Comparison of ENCODE assay signal across 17 cellular contexts in the genomic region with DNA sequence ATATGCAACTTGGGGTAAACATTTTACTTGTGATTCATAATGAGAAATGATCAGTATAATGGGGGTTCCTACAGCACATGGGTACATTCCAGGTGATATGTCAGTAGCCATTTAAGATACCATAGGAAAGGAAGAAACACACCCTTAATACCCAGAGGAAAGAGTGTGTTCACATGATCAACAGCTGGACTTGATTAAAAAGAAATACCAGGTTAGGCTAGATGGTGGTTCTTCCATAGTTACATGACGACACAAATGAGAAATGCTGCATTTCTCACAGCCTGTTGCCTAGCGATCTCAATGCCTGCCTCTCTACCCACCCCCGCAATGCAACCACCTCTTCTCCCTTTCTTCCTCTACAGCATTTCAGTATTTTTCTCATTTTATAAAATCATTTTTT.
DNase-seq lines count a peak whose midpoint lies in the region; ATAC-seq and TF ChIP-seq lines count a peak whose summit lies in the region.
"Had no signal": no experiment of that assay in that cellular context is flagged by ENCODE, and none has a peak within 500 bp of the region (broad histone marks: within the 10 kb centered on the region; RNA-seq: fewer than 3 reads in every experiment).

No MANE protein-coding gene starts in this region.

- H3K23ac ChIP-seq in IMR-90 (ENCODE audit: low read depth, low read length), result no peak overlapping the region

- intact Hi-C loops in IMR-90 (cut with micrococcal nuclease), result no loop called here
- intact Hi-C loops in esophagus squamous epithelium (cut with DNase I), result no loop called here

- H2BK15ac ChIP-seq in IMR-90 (ENCODE audit: low read depth, low read length), result no peak overlapping the region

- H4K8ac ChIP-seq in IMR-90 (ENCODE audit: low read depth in 2 of 2, low read length in 2 of 2), result no peak overlapping the region

- H3K56ac ChIP-seq in IMR-90 (ENCODE audit: extremely low read depth, insufficient read depth, low read length), result no peak overlapping the region

- POLR2A ChIA-PET in IMR-90 (lab: Charles Lee; ENCODE audit: unreplicated experiment), result no interaction called here

- no peak overlapping the region for H4K5ac ChIP-seq in IMR-90 (ENCODE audit: low read depth, low read length)

- in situ Hi-C loops in IMR-90 (cut with MboI; ENCODE audit: low sequenced_read_pairs), result loop anchor here (10.0 kb wide), 1 partner anchor 698 kb away; no protein-coding TSS in a partner anchor

- no peak overlapping the region for H2AK5ac ChIP-seq in IMR-90 (ENCODE audit: low read depth, low read length)

- CTCF ChIA-PET in IMR-90 (lab: Yijun Ruan, JAX), result interaction anchor here (0.6 to 1.0 kb wide), 2 partner anchors 11 to 65 kb away, joined by 3 to 6 read pairs; no protein-coding TSS in a partner anchor

- WGBS in IMR-90 (ENCODE audit: extremely low coverage in 2 of 2, insufficient read length in 1 of 2), 2 experiments, result 60% methylated on average over 1 of the region's 3 CpGs; no CpG with 5 or more reads in 1 of the 2 experiments
- 81 to 85% methylated on average over 3 of the region's 3 CpGs for WGBS in esophagus squamous epithelium, 2 donors

- H3K27ac ChIP-seq in IMR-90 (ENCODE audit: insufficient read depth, low read length), result no peak overlapping the region
- H3K27ac ChIP-seq in substantia nigra (ENCODE audit: low read depth, low read length, poor library complexity, severe bottlenecking), result no peak overlapping the region
- H3K27ac ChIP-seq in esophagus squamous epithelium, result no peak overlapping the region
- H3K27ac ChIP-seq: C4-2B had no signal

- H3K4me3 Mint-ChIP-seq in mesothelial cell of epicardium, result peak overlapping the region; percentile 31
- H3K4me3 Mint-ChIP-seq: activated naive CD8-positive, alpha-beta T cell; stimulated activated effector memory CD8-positive, alpha-beta T cell treated with anti-CD3 and anti-CD28 coated beads, Interleukin-12 subunit alpha, Interleukin-12 subunit beta, amount 100 ng/mL, for 72 hours; WTC11 had no signal

- H3K4me3 ChIP-seq in AG09309 (ENCODE audit: control insufficient read depth, low read depth, low read length) (no peak overlapping the region; the same call in 1 of the 2 replicates), IMR-90 (ENCODE audit: insufficient read depth, low read depth, low read length) (no peak overlapping the region), choroid plexus epithelial cell (ENCODE audit: low read depth, low read length) (no peak overlapping the region), esophagus squamous epithelium (no peak overlapping the region)

- no peak overlapping the region for H2AK9ac ChIP-seq in IMR-90 (replicated peaks; ENCODE audit: low read depth, low read length, poor library complexity)

- H4K91ac ChIP-seq in IMR-90 (ENCODE audit: insufficient read depth, low read depth, low read length), result no peak overlapping the region

- H3K79me1 ChIP-seq in IMR-90 (ENCODE audit: low read depth in 1 of 2, low read length in 2 of 2), result peaks cover 3 to 4% of the 10 kb centered on the region in 2 experiments; a peak in 3 of 4 replicates

- no peaks in the 10 kb centered on the region for H3K36me3 Mint-ChIP-seq in mesothelial cell of epicardium
- H3K36me3 Mint-ChIP-seq: activated naive CD8-positive, alpha-beta T cell; stimulated activated effector memory CD8-positive, alpha-beta T cell treated with anti-CD3 and anti-CD28 coated beads, Interleukin-12 subunit alpha, Interleukin-12 subunit beta, amount 100 ng/mL, for 72 hours; WTC11 had no signal

- peak overlapping the region; percentile 48; the same call in 1 of the 2 replicates for H3K4me2 ChIP-seq in IMR-90 (ENCODE audit: low read depth, low read length)

- no peak overlapping the region for H3K9ac ChIP-seq in IMR-90 (ENCODE audit: low read depth, low read length)

- DNase-seq in AG09309 (ENCODE audit: low read depth) (peak; percentile 80), IMR-90 (peak; percentile 81), choroid plexus epithelial cell (ENCODE audit: low read depth) (peak; percentile 73), mesothelial cell of epicardium (ENCODE audit: low spot score in 2 of 2, unreplicated experiment in 2 of 2) (no peak), substantia nigra (lab: John Stamatoyannopoulos, UW) (no peak), HUDEP-2 (lab: John Stamatoyannopoulos, UW; ENCODE audit: unreplicated experiment in 76 of 76) (no peak), esophagus squamous epithelium (lab: John Stamatoyannopoulos, UW) (no peak), DMS79 (lab: John Stamatoyannopoulos, UW) (no peak)
- DNase-seq: activated CD8-positive, alpha-beta memory T cell treated with anti-CD3 and anti-CD28 coated beads, Interleukin-2, amount 50 U/mL, for 48 hours; effector memory CD4-positive, alpha-beta T cell; GF-D8; NCI-H1092 treated with DMSO at 0.1 percent for 48 hours; NCI-H524 treated with DMSO at 0.1 percent for 48 hours had no signal

- no peak overlapping the region for H2BK5ac ChIP-seq in IMR-90 (ENCODE audit: low read depth, low read length, poor library complexity, severe bottlenecking)

- no peaks in the 10 kb centered on the region for H3K9me3 Mint-ChIP-seq in mesothelial cell of epicardium
- H3K9me3 Mint-ChIP-seq: stimulated activated effector memory CD8-positive, alpha-beta T cell treated with anti-CD3 and anti-CD28 coated beads, Interleukin-12 subunit alpha, Interleukin-12 subunit beta, amount 100 ng/mL, for 72 hours; WTC11 had no signal

- H2BK120ac ChIP-seq in IMR-90 (ENCODE audit: low read depth, low read length), result no peak overlapping the region

- H3K27ac Mint-ChIP-seq in mesothelial cell of epicardium, result peak overlapping the region; percentile 82
- H3K27ac Mint-ChIP-seq: activated naive CD8-positive, alpha-beta T cell; stimulated activated effector memory CD8-positive, alpha-beta T cell treated with anti-CD3 and anti-CD28 coated beads, Interleukin-12 subunit alpha, Interleukin-12 subunit beta, amount 100 ng/mL, for 72 hours; WTC11 had no signal

- H3K36me3 ChIP-seq in IMR-90 (ENCODE audit: control insufficient read depth, insufficient read depth, low read length) (no peaks in the 10 kb centered on the region), esophagus squamous epithelium (no peaks in the 10 kb centered on the region)

- H2BK20ac ChIP-seq in IMR-90 (ENCODE audit: low read depth, low read length), result no peak overlapping the region

- BruUV-seq in IMR-90 (replicated peaks; lab: Mats Ljungman, UMichigan), result no TSS peak

- no peak overlapping the region for H3K14ac ChIP-seq in IMR-90 (replicated peaks; ENCODE audit: low read depth, low read length)

- dilution Hi-C loops in IMR-90 (cut with HindIII; ENCODE audit: low sequenced_read_pairs, unreplicated experiment), result no loop called here

- no peak for TF ChIP-seq POLR2A in IMR-90 (IDR thresholded peaks at IDR 0.05; ENCODE audit: low read depth, low read length)
- TF ChIP-seq POLR2A in esophagus squamous epithelium (IDR thresholded peaks at IDR 0.05), result no peak

- H4K20me1 ChIP-seq in IMR-90 (ENCODE audit: insufficient read depth, low read length), result no peaks in the 10 kb centered on the region; the same call in 1 of the 2 replicates

- no peak overlapping the region for H3K18ac ChIP-seq in IMR-90 (ENCODE audit: low read depth, low read length)

- H2AFZ ChIP-seq in IMR-90 (replicated peaks; ENCODE audit: low read length, poor library complexity), result no peak overlapping the region

- TF ChIP-seq RAD21 in IMR-90 (IDR thresholded peaks at IDR 0.05; ENCODE audit: low read length), result no peak

- no peak overlapping the region for H3K4ac ChIP-seq in IMR-90 (ENCODE audit: low read depth, low read length)

- peak; percentile 91 for ATAC-seq in IMR-90 (ENCODE audit: low read depth)
- ATAC-seq: stimulated activated effector memory CD8-positive, alpha-beta T cell treated with anti-CD3 and anti-CD28 coated beads, Interleukin-12 subunit alpha, Interleukin-12 subunit beta, amount 100 ng/mL, for 72 hours; WTC11 had no signal

- TF ChIP-seq CTCF in AG09309 (IDR thresholded peaks at IDR 0.05; ENCODE audit: control insufficient read depth, insufficient read depth, low read depth, low read length, missing control alignments) (no peak), IMR-90 (conservative IDR thresholded peaks at IDR 0.05; ENCODE audit: low read depth, low read length) (no peak), choroid plexus epithelial cell (conservative IDR thresholded peaks at IDR 0.05; ENCODE audit: low read depth, low read length) (no peak), mesothelial cell of epicardium (IDR thresholded peaks at IDR 0.05; ENCODE audit: unreplicated experiment) (no peak), esophagus squamous epithelium (IDR thresholded peaks at IDR 0.05) (no peak)

- peaks cover 3% of the 10 kb centered on the region; the same call in 1 of the 2 replicates for H3K9me1 ChIP-seq in IMR-90 (ENCODE audit: insufficient read depth, low read length)

- 0 out of 2 replicates have a peak, but pooled peaks cover 2% of the 10 kb centered on the region for H3K4me1 ChIP-seq in IMR-90 (ENCODE audit: control insufficient read depth, insufficient read depth, low read length)
- H3K4me1 ChIP-seq in esophagus squamous epithelium, result no peaks in the 10 kb centered on the region

- no peaks in the 10 kb centered on the region for H3K27me3 ChIP-seq in IMR-90 (ENCODE audit: control insufficient read depth, insufficient read depth, low read length)
- no peaks in the 10 kb centered on the region for H3K27me3 ChIP-seq in esophagus squamous epithelium

- no peaks in the 10 kb centered on the region for H3K27me3 Mint-ChIP-seq in mesothelial cell of epicardium (ENCODE audit: low read depth)

- H3K4me1 Mint-ChIP-seq in mesothelial cell of epicardium, result peaks cover 24% of the 10 kb centered on the region
- H3K4me1 Mint-ChIP-seq: stimulated activated effector memory CD8-positive, alpha-beta T cell treated with anti-CD3 and anti-CD28 coated beads, Interleukin-12 subunit alpha, Interleukin-12 subunit beta, amount 100 ng/mL, for 72 hours had no signal

- H3K9me3 ChIP-seq in IMR-90 (ENCODE audit: control insufficient read depth, insufficient read depth, low read length), result no peaks in the 10 kb centered on the region
- no peaks in the 10 kb centered on the region for H3K9me3 ChIP-seq in esophagus squamous epithelium

TF ChIP-seq in IMR-90, 13 proteins besides CTCF, POLR2A, EP300 and RAD21:
- TF ChIP-seq NFE2L2 (IDR thresholded peaks at IDR 0.05; ENCODE audit: low read depth, low read length) (no peak), BHLHE40 (IDR thresholded peaks at IDR 0.05; ENCODE audit: low read depth, low read length) (no peak)
- TF ChIP-seq, protein P1, sequence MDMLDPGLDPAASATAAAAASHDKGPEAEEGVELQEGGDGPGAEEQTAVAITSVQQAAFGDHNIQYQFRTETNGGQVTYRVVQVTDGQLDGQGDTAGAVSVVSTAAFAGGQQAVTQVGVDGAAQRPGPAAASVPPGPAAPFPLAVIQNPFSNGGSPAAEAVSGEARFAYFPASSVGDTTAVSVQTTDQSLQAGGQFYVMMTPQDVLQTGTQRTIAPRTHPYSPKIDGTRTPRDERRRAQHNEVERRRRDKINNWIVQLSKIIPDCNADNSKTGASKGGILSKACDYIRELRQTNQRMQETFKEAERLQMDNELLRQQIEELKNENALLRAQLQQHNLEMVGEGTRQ (IDR thresholded peaks at IDR 0.05; ENCODE audit: low read depth, low read length), result peak; percentile 29; the same call in 1 of the 2 replicates
TF ChIP-seq in IMR-90: peak in this region for 1.

Comparison
In these comparisons a context has a peak if more than half of its experiments do, and no peak if none do; other contexts are left out.
1. DNase-seq: peak in AG09309 (single experiment), IMR-90 (single experiment) and choroid plexus epithelial cell (single experiment); none in mesothelial cell of epicardium (0 of 2), substantia nigra (0 of 49), HUDEP-2 (0 of 76), esophagus squamous epithelium (single experiment) and DMS79 (single experiment).